Comparison of ENCODE assay signal across 2 cellular contexts in the genomic region with DNA sequence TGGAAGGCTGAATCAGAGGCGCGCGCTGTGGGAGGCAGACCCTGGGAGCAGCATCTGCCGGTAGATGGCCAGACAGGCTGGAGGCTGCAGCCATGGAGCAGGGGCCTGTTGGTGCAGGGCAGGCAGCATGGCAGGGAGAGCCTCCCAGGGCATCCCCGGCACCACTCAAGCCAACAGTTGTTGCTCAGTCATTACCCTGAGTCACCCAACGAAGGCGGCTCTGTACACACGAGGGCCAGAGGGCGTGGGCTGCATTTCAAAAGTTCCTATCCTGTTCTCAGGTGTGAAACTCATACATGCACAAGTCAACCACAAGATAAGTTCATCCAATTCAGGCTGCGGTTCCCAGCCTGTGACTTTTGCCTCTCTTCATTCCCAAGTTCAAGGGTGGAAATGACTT.
TF ChIP-seq lines count a peak whose summit lies in the region.

No MANE protein-coding gene starts in this region.

TF ChIP-seq in A549, 52 proteins besides CTCF, POLR2A, EP300 and RAD21:
- no peak for TF ChIP-seq TFCP2L1 (CRISPR knock-in tag; IDR thresholded peaks at IDR 0.05)
- TF ChIP-seq HOXB13 (CRISPR knock-in tag; IDR thresholded peaks at IDR 0.05; ENCODE audit: low read depth): no peak
- TF ChIP-seq POLR2AphosphoS2 (conservative IDR thresholded peaks at IDR 0.05; ENCODE audit: low read length): no peak
- no peak for TF ChIP-seq MAFK (IDR thresholded peaks at IDR 0.05; ENCODE audit: partially characterized antibody)
- no peak for TF ChIP-seq CBX2 (IDR thresholded peaks at IDR 0.05; ENCODE audit: borderline replicate concordance, low read depth)
- TF ChIP-seq MAZ (IDR thresholded peaks at IDR 0.05; ENCODE audit: borderline replicate concordance, low read depth, low read length): no peak
- no peak for TF ChIP-seq USF2 (IDR thresholded peaks at IDR 0.05)
- TF ChIP-seq EHF (CRISPR knock-in tag; IDR thresholded peaks at IDR 0.05): no peak
- TF ChIP-seq RFX5 (IDR thresholded peaks at IDR 0.05): no peak
- TF ChIP-seq TP53 (CRISPR knock-in tag; IDR thresholded peaks at IDR 0.05): no peak
- no peak for TF ChIP-seq CEBPB (IDR thresholded peaks at IDR 0.05)
- TF ChIP-seq PBX3 (IDR thresholded peaks at IDR 0.05): no peak

TF ChIP-seq in SK-N-SH, 30 proteins besides CTCF, POLR2A, EP300 and RAD21:
- no peak for TF ChIP-seq EZH2phosphoT487 (IDR thresholded peaks at IDR 0.05; ENCODE audit: borderline replicate concordance, low read depth)
- TF ChIP-seq, protein P1, sequence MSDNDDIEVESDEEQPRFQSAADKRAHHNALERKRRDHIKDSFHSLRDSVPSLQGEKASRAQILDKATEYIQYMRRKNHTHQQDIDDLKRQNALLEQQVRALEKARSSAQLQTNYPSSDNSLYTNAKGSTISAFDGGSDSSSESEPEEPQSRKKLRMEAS (IDR thresholded peaks at IDR 0.05; ENCODE audit: low read depth): no peak
- no peak for TF ChIP-seq TAF1 (IDR thresholded peaks at IDR 0.05; ENCODE audit: borderline replicate concordance, low read depth, low read length)
- no peak for TF ChIP-seq SMC3 (IDR thresholded peaks at IDR 0.05; ENCODE audit: low read depth, low read length)
- TF ChIP-seq JUND (IDR thresholded peaks at IDR 0.05): no peak
- TF ChIP-seq RCOR1 (IDR thresholded peaks at IDR 0.05; ENCODE audit: low read length): no peak
